ENCODE assay signal across 2 cellular contexts in genomic region chr6:36374194-36374593, GRCh38.
TF ChIP-seq lines count a peak whose summit lies in the region.

No MANE protein-coding gene starts in this region.

TF ChIP-seq in SK-N-SH, 30 proteins besides CTCF, POLR2A, EP300 and RAD21 (continued from another document):
- TF ChIP-seq, protein P1, sequence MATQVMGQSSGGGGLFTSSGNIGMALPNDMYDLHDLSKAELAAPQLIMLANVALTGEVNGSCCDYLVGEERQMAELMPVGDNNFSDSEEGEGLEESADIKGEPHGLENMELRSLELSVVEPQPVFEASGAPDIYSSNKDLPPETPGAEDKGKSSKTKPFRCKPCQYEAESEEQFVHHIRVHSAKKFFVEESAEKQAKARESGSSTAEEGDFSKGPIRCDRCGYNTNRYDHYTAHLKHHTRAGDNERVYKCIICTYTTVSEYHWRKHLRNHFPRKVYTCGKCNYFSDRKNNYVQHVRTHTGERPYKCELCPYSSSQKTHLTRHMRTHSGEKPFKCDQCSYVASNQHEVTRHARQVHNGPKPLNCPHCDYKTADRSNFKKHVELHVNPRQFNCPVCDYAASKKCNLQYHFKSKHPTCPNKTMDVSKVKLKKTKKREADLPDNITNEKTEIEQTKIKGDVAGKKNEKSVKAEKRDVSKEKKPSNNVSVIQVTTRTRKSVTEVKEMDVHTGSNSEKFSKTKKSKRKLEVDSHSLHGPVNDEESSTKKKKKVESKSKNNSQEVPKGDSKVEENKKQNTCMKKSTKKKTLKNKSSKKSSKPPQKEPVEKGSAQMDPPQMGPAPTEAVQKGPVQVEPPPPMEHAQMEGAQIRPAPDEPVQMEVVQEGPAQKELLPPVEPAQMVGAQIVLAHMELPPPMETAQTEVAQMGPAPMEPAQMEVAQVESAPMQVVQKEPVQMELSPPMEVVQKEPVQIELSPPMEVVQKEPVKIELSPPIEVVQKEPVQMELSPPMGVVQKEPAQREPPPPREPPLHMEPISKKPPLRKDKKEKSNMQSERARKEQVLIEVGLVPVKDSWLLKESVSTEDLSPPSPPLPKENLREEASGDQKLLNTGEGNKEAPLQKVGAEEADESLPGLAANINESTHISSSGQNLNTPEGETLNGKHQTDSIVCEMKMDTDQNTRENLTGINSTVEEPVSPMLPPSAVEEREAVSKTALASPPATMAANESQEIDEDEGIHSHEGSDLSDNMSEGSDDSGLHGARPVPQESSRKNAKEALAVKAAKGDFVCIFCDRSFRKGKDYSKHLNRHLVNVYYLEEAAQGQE (IDR thresholded peaks at IDR 0.05; ENCODE audit: low read depth, low read length), result peak; percentile 42; the same call in 1 of the 2 replicates

TF ChIP-seq in SK-N-SH treated with all-trans-retinoic acid at 6 μM for 48 hours, 23 proteins besides CTCF, POLR2A, EP300 and RAD21 (continued from another document):
- TF ChIP-seq, protein P2, sequence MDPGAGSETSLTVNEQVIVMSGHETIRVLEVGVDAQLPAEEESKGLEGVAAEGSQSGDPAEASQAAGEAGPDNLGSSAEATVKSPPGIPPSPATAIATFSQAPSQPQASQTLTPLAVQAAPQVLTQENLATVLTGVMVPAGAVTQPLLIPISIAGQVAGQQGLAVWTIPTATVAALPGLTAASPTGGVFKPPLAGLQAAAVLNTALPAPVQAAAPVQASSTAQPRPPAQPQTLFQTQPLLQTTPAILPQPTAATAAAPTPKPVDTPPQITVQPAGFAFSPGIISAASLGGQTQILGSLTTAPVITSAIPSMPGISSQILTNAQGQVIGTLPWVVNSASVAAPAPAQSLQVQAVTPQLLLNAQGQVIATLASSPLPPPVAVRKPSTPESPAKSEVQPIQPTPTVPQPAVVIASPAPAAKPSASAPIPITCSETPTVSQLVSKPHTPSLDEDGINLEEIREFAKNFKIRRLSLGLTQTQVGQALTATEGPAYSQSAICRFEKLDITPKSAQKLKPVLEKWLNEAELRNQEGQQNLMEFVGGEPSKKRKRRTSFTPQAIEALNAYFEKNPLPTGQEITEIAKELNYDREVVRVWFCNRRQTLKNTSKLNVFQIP (CRISPR knock-in tag; IDR thresholded peaks at IDR 0.05; ENCODE audit: borderline replicate concordance, low read depth), result no peak
- TF ChIP-seq ZNF565 (CRISPR knock-in tag; conservative IDR thresholded peaks at IDR 0.05; ENCODE audit: low read depth) (no peak), TCF4 (CRISPR knock-in tag; IDR thresholded peaks at IDR 0.05; ENCODE audit: borderline replicate concordance) (no peak), ARNTL (CRISPR knock-in tag; IDR thresholded peaks at IDR 0.05; ENCODE audit: borderline replicate concordance, low read depth) (no peak), BACH2 (CRISPR knock-in tag; IDR thresholded peaks at IDR 0.05; ENCODE audit: borderline replicate concordance) (no peak), TOX (CRISPR knock-in tag; IDR thresholded peaks at IDR 0.05; ENCODE audit: borderline replicate concordance) (no peak)
